ENCODE assay signal across 3 cellular contexts in the genomic region with DNA sequence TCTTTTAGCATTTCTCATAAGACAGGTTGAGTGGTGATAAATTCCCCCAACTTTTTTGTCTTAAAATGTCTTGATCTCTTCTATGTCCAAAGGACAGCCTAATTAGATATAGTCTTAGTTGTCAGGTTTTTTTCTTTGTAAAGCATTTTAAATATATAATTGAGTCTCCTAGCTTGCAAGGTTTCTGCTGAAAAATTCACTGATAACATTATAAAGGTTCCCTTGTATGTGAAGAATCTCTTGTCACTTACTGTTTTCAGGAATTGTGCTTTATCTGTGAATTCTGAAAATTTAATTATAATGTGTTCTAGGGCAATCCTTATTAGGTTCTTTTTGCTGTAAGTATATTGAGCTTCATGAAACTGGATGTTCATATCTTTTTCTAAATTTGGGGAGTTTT.
"Had no signal": no experiment of that assay in that cellular context is flagged by ENCODE, and none has a peak within 500 bp of the region (broad histone marks: within the 10 kb centered on the region; RNA-seq: fewer than 3 reads in every experiment).

No MANE protein-coding gene starts in this region.

- ATAC-seq: GM12878 had no signal

- H3K4me3 ChIP-seq: GM12878 had no signal

- DNase-seq: GDM1, GF-D8 had no signal
